Comparison of ENCODE assay signal across 8 cellular contexts in the genomic region with DNA sequence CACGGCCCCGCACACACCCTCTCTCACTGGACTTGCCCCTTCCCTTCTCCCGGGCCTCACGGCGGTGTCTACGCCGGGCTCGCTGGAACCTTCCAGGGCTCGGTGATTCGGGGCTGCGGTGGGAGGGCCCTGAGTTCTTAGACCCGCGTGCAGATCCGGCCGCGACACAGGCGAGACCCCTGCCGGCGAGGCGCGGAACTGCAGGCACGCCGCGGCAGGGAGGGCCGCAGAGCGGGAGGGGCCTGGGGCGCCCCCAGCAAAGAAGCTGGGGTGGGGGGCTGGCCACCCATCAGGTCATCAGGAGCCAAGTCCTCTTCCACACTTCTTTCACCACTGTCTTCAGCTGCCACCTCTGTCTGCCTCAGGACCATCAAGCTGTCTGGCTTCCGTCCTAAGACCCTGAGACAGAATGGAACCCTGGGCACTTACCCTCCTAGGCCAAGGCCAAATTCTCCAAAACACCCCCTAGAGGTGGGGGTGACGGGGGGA.
A peak's percentile ranks its signal among the peaks of the same experiment; 100 is the strongest.
DNase-seq lines count a peak whose midpoint lies in the region; ATAC-seq, FAIRE-seq and TF ChIP-seq lines count a peak whose summit lies in the region.

No MANE protein-coding gene starts in this region.

- peak overlapping the region; percentile 55 for H3K4me2 ChIP-seq in GM23338

- peak; percentile 76 for TF ChIP-seq CTCF in D721Med (IDR thresholded peaks at IDR 0.05; ENCODE audit: insufficient read depth, missing control alignments)
- TF ChIP-seq CTCF in GM23338 (conservative IDR thresholded peaks at IDR 0.05; ENCODE audit: low read depth in 2 of 2): peak; percentile 94
- TF ChIP-seq CTCF in VCaP (conservative IDR thresholded peaks at IDR 0.05): peak; percentile 98
- TF ChIP-seq CTCF in brain (conservative IDR thresholded peaks at IDR 0.05): peak; percentile 97 to 99

- ATAC-seq in GM23338 (peak; percentile 91), GM21515 (IDR thresholded peaks at IDR 0.05; ENCODE audit: unreplicated experiment) (no peak)

- no peak overlapping the region for H2AFZ ChIP-seq in GM23338

- H3K4me1 Mint-ChIP-seq in GM23338 (peaks cover 25% of the 10 kb centered on the region), brain (peaks cover 43% of the 10 kb centered on the region)

- H3K9me3 Mint-ChIP-seq in GM23338 (no peaks in the 10 kb centered on the region), brain (peaks cover 0 to 2% (median 0%) of the 10 kb centered on the region in 5 experiments)

- peaks cover 8% of the 10 kb centered on the region for H3K4me1 ChIP-seq in GM23338 (ENCODE audit: insufficient read depth)

- H3K79me2 ChIP-seq in GM23338 (replicated peaks; ENCODE audit: insufficient read depth): 0 out of 2 replicates have a peak, but pooled peaks cover 4% of the 10 kb centered on the region

- H3K27ac ChIP-seq in GM23338 (ENCODE audit: low read depth): no peak overlapping the region
- peak overlapping the region; percentile 45 for H3K27ac ChIP-seq in VCaP

- H3K4me3 Mint-ChIP-seq in GM23338: peak overlapping the region; percentile 36
- peak overlapping the region; percentile 8 to 82 (median 44) for H3K4me3 Mint-ChIP-seq in brain

- no peaks in the 10 kb centered on the region; the same call in 1 of the 2 replicates for H3F3A ChIP-seq in GM23338 (replicated peaks; ENCODE audit: low read depth)

- no peaks in the 10 kb centered on the region for H3K27me3 ChIP-seq in GM23338 (ENCODE audit: insufficient read depth)

- DNase-seq in D721Med (ENCODE audit: insufficient read length, low spot score) (peak; percentile 64), GM23338 (ENCODE audit: low spot score) (peak; percentile 81), NCI-H1092 treated with DMSO at 0.1 percent for 48 hours (lab: John Stamatoyannopoulos, UW) (peak; percentile 23), iPS-NIHi7 (ENCODE audit: extremely low spot score) (peak; percentile 85)
- DNase-seq in stimulated activated CD4-positive, alpha-beta T cell treated with anti-CD3 and anti-CD28 coated beads, Interleukin-15, amount 100 ng/mL, for 24 hours: peak; percentile 77

- no peak for FAIRE-seq in D721Med (lab: Jason Lieb, UNC)

- H3K27me3 Mint-ChIP-seq in GM23338 (ENCODE audit: insufficient read depth, low read depth, poor library complexity): peaks cover 12% of the 10 kb centered on the region
- no peaks in the 10 kb centered on the region for H3K27me3 Mint-ChIP-seq in brain

- H3K36me3 Mint-ChIP-seq in GM23338 (ENCODE audit: low read depth) (peaks cover 5% of the 10 kb centered on the region; the same call in 2 of the 3 replicates), brain (no peaks in the 10 kb centered on the region)

- peaks cover 5% of the 10 kb centered on the region; the same call in 1 of the 2 replicates for H4K20me1 ChIP-seq in GM23338 (replicated peaks; ENCODE audit: insufficient read depth)

- H3K27ac Mint-ChIP-seq in GM23338 (no peak overlapping the region), brain (peak overlapping the region in 4 of 5 experiments; percentile 7 to 66 (median 42))

- no peaks in the 10 kb centered on the region for H3K36me3 ChIP-seq in GM23338 (ENCODE audit: insufficient read depth)

- peak overlapping the region; percentile 27; the same call in 1 of the 2 replicates for H3K4me3 ChIP-seq in GM23338

- no peaks in the 10 kb centered on the region for H3K9me2 ChIP-seq in GM23338 (ENCODE audit: insufficient read depth)

TF ChIP-seq in GM23338, 12 proteins besides CTCF, POLR2A, EP300 and RAD21:
- no peak for TF ChIP-seq EZH2 (IDR thresholded peaks at IDR 0.05; ENCODE audit: low read depth, unreplicated experiment)
- no peak; the same call in 1 of the 2 replicates for TF ChIP-seq CREB1 (CRISPR knock-in tag; IDR thresholded peaks at IDR 0.05; ENCODE audit: low read depth)
- no peak for TF ChIP-seq ZNF114 (CRISPR knock-in tag; IDR thresholded peaks at IDR 0.05)
- TF ChIP-seq STAT1 (IDR thresholded peaks at IDR 0.05; ENCODE audit: unreplicated experiment): no peak
- TF ChIP-seq NANOG (IDR thresholded peaks at IDR 0.05; ENCODE audit: borderline replicate concordance): no peak
- TF ChIP-seq, protein P1, sequence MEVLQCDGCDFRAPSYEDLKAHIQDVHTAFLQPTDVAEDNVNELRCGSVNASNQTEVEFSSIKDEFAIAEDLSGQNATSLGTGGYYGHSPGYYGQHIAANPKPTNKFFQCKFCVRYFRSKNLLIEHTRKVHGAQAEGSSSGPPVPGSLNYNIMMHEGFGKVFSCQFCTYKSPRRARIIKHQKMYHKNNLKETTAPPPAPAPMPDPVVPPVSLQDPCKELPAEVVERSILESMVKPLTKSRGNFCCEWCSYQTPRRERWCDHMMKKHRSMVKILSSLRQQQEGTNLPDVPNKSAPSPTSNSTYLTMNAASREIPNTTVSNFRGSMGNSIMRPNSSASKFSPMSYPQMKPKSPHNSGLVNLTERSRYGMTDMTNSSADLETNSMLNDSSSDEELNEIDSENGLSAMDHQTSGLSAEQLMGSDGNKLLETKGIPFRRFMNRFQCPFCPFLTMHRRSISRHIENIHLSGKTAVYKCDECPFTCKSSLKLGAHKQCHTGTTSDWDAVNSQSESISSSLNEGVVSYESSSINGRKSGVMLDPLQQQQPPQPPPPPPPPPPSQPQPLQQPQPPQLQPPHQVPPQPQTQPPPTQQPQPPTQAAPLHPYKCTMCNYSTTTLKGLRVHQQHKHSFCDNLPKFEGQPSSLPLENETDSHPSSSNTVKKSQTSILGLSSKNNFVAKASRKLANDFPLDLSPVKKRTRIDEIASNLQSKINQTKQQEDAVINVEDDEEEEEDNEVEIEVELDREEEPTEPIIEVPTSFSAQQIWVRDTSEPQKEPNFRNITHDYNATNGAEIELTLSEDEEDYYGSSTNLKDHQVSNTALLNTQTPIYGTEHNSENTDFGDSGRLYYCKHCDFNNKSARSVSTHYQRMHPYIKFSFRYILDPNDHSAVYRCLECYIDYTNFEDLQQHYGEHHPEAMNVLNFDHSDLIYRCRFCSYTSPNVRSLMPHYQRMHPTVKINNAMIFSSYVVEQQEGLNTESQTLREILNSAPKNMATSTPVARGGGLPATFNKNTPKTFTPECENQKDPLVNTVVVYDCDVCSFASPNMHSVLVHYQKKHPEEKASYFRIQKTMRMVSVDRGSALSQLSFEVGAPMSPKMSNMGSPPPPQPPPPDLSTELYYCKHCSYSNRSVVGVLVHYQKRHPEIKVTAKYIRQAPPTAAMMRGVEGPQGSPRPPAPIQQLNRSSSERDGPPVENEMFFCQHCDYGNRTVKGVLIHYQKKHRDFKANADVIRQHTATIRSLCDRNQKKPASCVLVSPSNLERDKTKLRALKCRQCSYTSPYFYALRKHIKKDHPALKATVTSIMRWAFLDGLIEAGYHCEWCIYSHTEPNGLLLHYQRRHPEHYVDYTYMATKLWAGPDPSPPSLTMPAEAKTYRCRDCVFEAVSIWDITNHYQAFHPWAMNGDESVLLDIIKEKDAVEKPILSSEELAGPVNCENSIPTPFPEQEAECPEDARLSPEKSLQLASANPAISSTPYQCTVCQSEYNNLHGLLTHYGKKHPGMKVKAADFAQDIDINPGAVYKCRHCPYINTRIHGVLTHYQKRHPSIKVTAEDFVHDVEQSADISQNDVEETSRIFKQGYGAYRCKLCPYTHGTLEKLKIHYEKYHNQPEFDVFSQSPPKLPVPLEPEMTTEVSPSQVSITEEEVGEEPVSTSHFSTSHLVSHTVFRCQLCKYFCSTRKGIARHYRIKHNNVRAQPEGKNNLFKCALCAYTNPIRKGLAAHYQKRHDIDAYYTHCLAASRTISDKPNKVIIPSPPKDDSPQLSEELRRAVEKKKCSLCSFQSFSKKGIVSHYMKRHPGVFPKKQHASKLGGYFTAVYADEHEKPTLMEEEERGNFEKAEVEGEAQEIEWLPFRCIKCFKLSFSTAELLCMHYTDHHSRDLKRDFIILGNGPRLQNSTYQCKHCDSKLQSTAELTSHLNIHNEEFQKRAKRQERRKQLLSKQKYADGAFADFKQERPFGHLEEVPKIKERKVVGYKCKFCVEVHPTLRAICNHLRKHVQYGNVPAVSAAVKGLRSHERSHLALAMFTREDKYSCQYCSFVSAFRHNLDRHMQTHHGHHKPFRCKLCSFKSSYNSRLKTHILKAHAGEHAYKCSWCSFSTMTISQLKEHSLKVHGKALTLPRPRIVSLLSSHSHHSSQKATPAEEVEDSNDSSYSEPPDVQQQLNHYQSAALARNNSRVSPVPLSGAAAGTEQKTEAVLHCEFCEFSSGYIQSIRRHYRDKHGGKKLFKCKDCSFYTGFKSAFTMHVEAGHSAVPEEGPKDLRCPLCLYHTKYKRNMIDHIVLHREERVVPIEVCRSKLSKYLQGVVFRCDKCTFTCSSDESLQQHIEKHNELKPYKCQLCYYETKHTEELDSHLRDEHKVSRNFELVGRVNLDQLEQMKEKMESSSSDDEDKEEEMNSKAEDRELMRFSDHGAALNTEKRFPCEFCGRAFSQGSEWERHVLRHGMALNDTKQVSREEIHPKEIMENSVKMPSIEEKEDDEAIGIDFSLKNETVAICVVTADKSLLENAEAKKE (CRISPR knock-in tag; IDR thresholded peaks at IDR 0.05): no peak
- no peak for TF ChIP-seq EZH2phosphoT487 (IDR thresholded peaks at IDR 0.05; ENCODE audit: unreplicated experiment)
- TF ChIP-seq, protein P2, sequence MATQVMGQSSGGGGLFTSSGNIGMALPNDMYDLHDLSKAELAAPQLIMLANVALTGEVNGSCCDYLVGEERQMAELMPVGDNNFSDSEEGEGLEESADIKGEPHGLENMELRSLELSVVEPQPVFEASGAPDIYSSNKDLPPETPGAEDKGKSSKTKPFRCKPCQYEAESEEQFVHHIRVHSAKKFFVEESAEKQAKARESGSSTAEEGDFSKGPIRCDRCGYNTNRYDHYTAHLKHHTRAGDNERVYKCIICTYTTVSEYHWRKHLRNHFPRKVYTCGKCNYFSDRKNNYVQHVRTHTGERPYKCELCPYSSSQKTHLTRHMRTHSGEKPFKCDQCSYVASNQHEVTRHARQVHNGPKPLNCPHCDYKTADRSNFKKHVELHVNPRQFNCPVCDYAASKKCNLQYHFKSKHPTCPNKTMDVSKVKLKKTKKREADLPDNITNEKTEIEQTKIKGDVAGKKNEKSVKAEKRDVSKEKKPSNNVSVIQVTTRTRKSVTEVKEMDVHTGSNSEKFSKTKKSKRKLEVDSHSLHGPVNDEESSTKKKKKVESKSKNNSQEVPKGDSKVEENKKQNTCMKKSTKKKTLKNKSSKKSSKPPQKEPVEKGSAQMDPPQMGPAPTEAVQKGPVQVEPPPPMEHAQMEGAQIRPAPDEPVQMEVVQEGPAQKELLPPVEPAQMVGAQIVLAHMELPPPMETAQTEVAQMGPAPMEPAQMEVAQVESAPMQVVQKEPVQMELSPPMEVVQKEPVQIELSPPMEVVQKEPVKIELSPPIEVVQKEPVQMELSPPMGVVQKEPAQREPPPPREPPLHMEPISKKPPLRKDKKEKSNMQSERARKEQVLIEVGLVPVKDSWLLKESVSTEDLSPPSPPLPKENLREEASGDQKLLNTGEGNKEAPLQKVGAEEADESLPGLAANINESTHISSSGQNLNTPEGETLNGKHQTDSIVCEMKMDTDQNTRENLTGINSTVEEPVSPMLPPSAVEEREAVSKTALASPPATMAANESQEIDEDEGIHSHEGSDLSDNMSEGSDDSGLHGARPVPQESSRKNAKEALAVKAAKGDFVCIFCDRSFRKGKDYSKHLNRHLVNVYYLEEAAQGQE (IDR thresholded peaks at IDR 0.05; ENCODE audit: unreplicated experiment): no peak

Comparison
In these comparisons a context has a peak if more than half of its experiments do, and no peak if none do; other contexts are left out.
1. DNase-seq: peak in every context shown above with its lines; median percentile 85 in iPS-NIHi7; 81 in GM23338; 77 in stimulated activated CD4-positive, alpha-beta T cell treated with anti-CD3 and anti-CD28 coated beads, Interleukin-15, amount 100 ng/mL, for 24 hours; 64 in D721Med; 23 in NCI-H1092 treated with DMSO at 0.1 percent for 48 hours.